In genomic region chr2:28952806-28953190, GRCh38 we compare ENCODE assay signal across 8 cellular contexts. TPM values are rescaled to one million over a fixed set of nuclear protein-coding genes. Genes with fewer than 3 reads are reported as not detected.
DNase-seq lines count a peak whose midpoint lies in the region; ATAC-seq and TF ChIP-seq lines count a peak whose summit lies in the region.

No MANE protein-coding gene starts in this region.

- H3K27ac ChIP-seq in layer of hippocampus (ENCODE audit: low read depth, low read length) = peak overlapping the region; percentile 33

- peak; percentile 51 for TF ChIP-seq CTCF in BE2C (IDR thresholded peaks at IDR 0.05; ENCODE audit: low read depth, low read length)

- no peak overlapping the region for H3K4me3 ChIP-seq in BE2C (ENCODE audit: low read depth, low read length)

- no peak for ATAC-seq in HG03565 (IDR thresholded peaks at IDR 0.05; ENCODE audit: unreplicated experiment)

- peaks cover 23% of the 10 kb centered on the region for H3K36me3 ChIP-seq in BE2C

- no peak for DNase-seq in BE2C
- peak; percentile 95 for DNase-seq in KBM-7
- DNase-seq in SW480 (ENCODE audit: low spot score) = peak; percentile 75
- no peak for DNase-seq in GM19240 (ENCODE audit: insufficient read length, low spot score)
- DNase-seq in LoVo (ENCODE audit: low spot score) = no peak
- DNase-seq in GOT3 (lab: John Stamatoyannopoulos, UW) = no peak

- H3K9me3 ChIP-seq in BE2C = no peaks in the 10 kb centered on the region

- H3K27me3 ChIP-seq in BE2C = no peaks in the 10 kb centered on the region
- no peaks in the 10 kb centered on the region for H3K27me3 ChIP-seq in layer of hippocampus (ENCODE audit: control insufficient read depth, insufficient read depth, low read length)

- in situ Hi-C loops in KBM-7 (cut with MboI; ENCODE audit: low pct_unique_long_range_greater_than_20kb, low sequenced_read_pairs) = no loop called here

- no peaks in the 10 kb centered on the region for H3K4me1 ChIP-seq in BE2C

RNA-seq across cellular contexts. Expression of gene TOGARAM2, which starts 28.3 kb away (rescaled TPM):
- polyA plus RNA-seq in BE2C (2012; ENCODE audit: insufficient read depth, insufficient read length, low read depth) = 1.1 TPM

RNA-seq across cellular contexts. Expression of gene WDR43, which starts 58.3 kb away (rescaled TPM):
- polyA plus RNA-seq in BE2C (2012; ENCODE audit: insufficient read depth, insufficient read length, low read depth) = 58.2 TPM

Comparison
In these comparisons a context has a peak if more than half of its experiments do, and no peak if none do; other contexts are left out.
1. DNase-seq: peak in KBM-7 (single experiment) and SW480 (single experiment); none in BE2C (single experiment), GM19240 (single experiment), LoVo (single experiment) and GOT3 (single experiment).